Comparison of ENCODE assay signal across 8 cellular contexts in genomic region chr17:39231587-39232551, GRCh38. TPM values are rescaled to one million over a fixed set of nuclear protein-coding genes. Genes with fewer than 3 reads are reported as not detected.
DNase-seq lines count a peak whose midpoint lies in the region; ATAC-seq, FAIRE-seq and TF ChIP-seq lines count a peak whose summit lies in the region.

No MANE protein-coding gene starts in this region.

- no peaks in the 10 kb centered on the region for H3K9me3 Mint-ChIP-seq in T-helper 2 cell treated with Interferon-gamma antibody and Interleukin-4, amounts not matched to agents 5 μg/mL and 100 μg/mL, for 36 hours

- TF ChIP-seq EP300 in K562 (IDR thresholded peaks at IDR 0.05; ENCODE audit: low read length), result no peak

- no TSS peak for BruUV-seq in IMR-90 (replicated peaks; lab: Mats Ljungman, UMichigan)
- BruUV-seq in K562 (replicated peaks; lab: Mats Ljungman, UMichigan), result no TSS peak

- no peak overlapping the region for H4K5ac ChIP-seq in IMR-90 (ENCODE audit: low read depth, low read length)

- H2AK9ac ChIP-seq in IMR-90 (replicated peaks; ENCODE audit: low read depth, low read length, poor library complexity), result no peak overlapping the region

- peak overlapping the region; percentile 78 for H3K4me2 ChIP-seq in IMR-90 (ENCODE audit: low read depth, low read length)
- peak overlapping the region; percentile 59 for H3K4me2 ChIP-seq in K562 (ENCODE audit: insufficient read depth, low read length)

- intact Hi-C loops in IMR-90 (cut with micrococcal nuclease), result loop anchor here (2.0 to 10.0 kb wide), 2 partner anchors 25 to 167 kb away; no protein-coding TSS in a partner anchor
- intact Hi-C loops in K562 (cut with micrococcal nuclease), result loop anchor here (1.0 kb wide), 1 partner anchor 25 kb away; no protein-coding TSS in a partner anchor
- intact Hi-C loops in kidney (cut with DNase I), result no loop called here

- no peak overlapping the region for H4K8ac ChIP-seq in IMR-90 (ENCODE audit: low read depth in 2 of 2, low read length in 2 of 2)

- H3K27me3 Mint-ChIP-seq in T-helper 2 cell treated with Interferon-gamma antibody and Interleukin-4, amounts not matched to agents 5 μg/mL and 100 μg/mL, for 36 hours (ENCODE audit: low read depth), result peaks cover 29% of the 10 kb centered on the region

- H3K56ac ChIP-seq in IMR-90 (ENCODE audit: extremely low read depth, insufficient read depth, low read length), result no peak overlapping the region

- H2BK20ac ChIP-seq in IMR-90 (ENCODE audit: low read depth, low read length), result no peak overlapping the region

- H3K27me3 ChIP-seq in IMR-90 (ENCODE audit: control insufficient read depth, insufficient read depth, low read length) (peaks cover 9% of the 10 kb centered on the region), K562 (ENCODE audit: control insufficient read depth in 2 of 2, insufficient read depth in 2 of 2, low read length in 2 of 2) (no peaks in the 10 kb centered on the region; a peak in 1 of 5 replicates)

- peak; percentile 56 for DNase-seq in CD1c-positive myeloid dendritic cell (ENCODE audit: extremely low spot score)
- DNase-seq in IMR-90, result peak; percentile 26
- peak; percentile 31 for DNase-seq in T-helper 2 cell treated with Interferon-gamma antibody and Interleukin-4, amounts not matched to agents 5 μg/mL and 100 μg/mL, for 36 hours (ENCODE audit: low spot score)
- peak; percentile 66 to 81 (median 80) for DNase-seq in K562 (ENCODE audit: extremely low read depth in 1 of 4, low spot score in 3 of 4)
- DNase-seq in kidney, result peak; percentile 72
- peak; percentile 24 to 34 for DNase-seq in stimulated activated CD8-positive, alpha-beta memory T cell treated with anti-CD3 and anti-CD28 coated beads, Interleukin-15, amount 100 ng/mL, for 4 hours (ENCODE audit: low read depth in 2 of 2)

- no peaks in the 10 kb centered on the region for H3K79me2 ChIP-seq in K562 (ENCODE audit: control insufficient read depth, insufficient read depth, low read length)

- H4K91ac ChIP-seq in IMR-90 (ENCODE audit: insufficient read depth, low read depth, low read length), result no peak overlapping the region

- FAIRE-seq in K562 (lab: Jason Lieb, UNC), result peak; percentile 68
- FAIRE-seq in kidney (lab: Jason Lieb, UNC), result no peak

- peaks cover 9% of the 10 kb centered on the region for H3K4me1 Mint-ChIP-seq in T-helper 2 cell treated with Interferon-gamma antibody and Interleukin-4, amounts not matched to agents 5 μg/mL and 100 μg/mL, for 36 hours (ENCODE audit: low read depth)

- H3K4me3 Mint-ChIP-seq in T-helper 2 cell treated with Interferon-gamma antibody and Interleukin-4, amounts not matched to agents 5 μg/mL and 100 μg/mL, for 36 hours, result peak overlapping the region; percentile 2

- in situ Hi-C loops in IMR-90 (cut with MboI; ENCODE audit: low sequenced_read_pairs), result no loop called here
- in situ Hi-C loops in K562 (cut with MboI), result no loop called here

- peak; percentile 75 for TF ChIP-seq RAD21 in IMR-90 (IDR thresholded peaks at IDR 0.05; ENCODE audit: low read length)
- TF ChIP-seq RAD21 in K562 (CRISPR knock-in tag; conservative IDR thresholded peaks at IDR 0.05 in 1 of 2, IDR thresholded peaks at IDR 0.05 in 1 of 2), result peak; percentile 59 to 82; a peak in 3 of 4 replicates

- H2BK120ac ChIP-seq in IMR-90 (ENCODE audit: low read depth, low read length), result no peak overlapping the region

- H4K20me1 ChIP-seq in IMR-90 (ENCODE audit: insufficient read depth, low read length) (no peaks in the 10 kb centered on the region), K562 (replicated peaks; ENCODE audit: control insufficient read depth, insufficient read depth, low read length) (no peaks in the 10 kb centered on the region)

- no peak overlapping the region for H3K4ac ChIP-seq in IMR-90 (ENCODE audit: low read depth, low read length)

- TF ChIP-seq CTCF in IMR-90 (conservative IDR thresholded peaks at IDR 0.05; ENCODE audit: low read depth, low read length) (peak; percentile 74), K562 (IDR thresholded peaks at IDR 0.05 in 2 of 3, conservative IDR thresholded peaks at IDR 0.05 in 1 of 3; ENCODE audit: insufficient read depth in 2 of 3, low read depth in 1 of 3, low read length in 3 of 3) (peak; percentile 82 to 92 (median 85)), kidney (IDR thresholded peaks at IDR 0.05; ENCODE audit: borderline replicate concordance, extremely low read depth, insufficient read depth) (peak; percentile 51)

- 27% methylated on average over 8 of the region's 22 CpGs; no CpG with 5 or more reads in 1 of the 2 experiments for WGBS in IMR-90 (ENCODE audit: extremely low coverage in 2 of 2, insufficient read length in 1 of 2), 2 experiments
- WGBS in K562 (ENCODE audit: insufficient coverage, low coverage, missing lambda C conversion rate), result 14% methylated on average over 22 of the region's 22 CpGs

- no peak overlapping the region for H3K18ac ChIP-seq in IMR-90 (ENCODE audit: low read depth, low read length)

- H2BK5ac ChIP-seq in IMR-90 (ENCODE audit: low read depth, low read length, poor library complexity, severe bottlenecking), result no peak overlapping the region

- H3K9ac ChIP-seq in IMR-90 (ENCODE audit: low read depth, low read length), result no peak overlapping the region; the same call in 1 of the 2 replicates
- H3K9ac ChIP-seq in K562 (ENCODE audit: insufficient read depth in 1 of 2, low read depth in 2 of 2, low read length in 2 of 2), result peak overlapping the region in 1 of 2 experiments; percentile 65; a peak in 2 of 4 replicates
- no peak overlapping the region for H3K9ac ChIP-seq in kidney (ENCODE audit: low read length in 2 of 2)

- H3K4me1 ChIP-seq in IMR-90 (ENCODE audit: control insufficient read depth, insufficient read depth, low read length) (peaks cover 4% of the 10 kb centered on the region), K562 (replicated peaks in 1 of 2; ENCODE audit: control insufficient read depth in 2 of 2, insufficient read depth in 2 of 2, low read length in 2 of 2) (peaks cover 2 to 23% of the 10 kb centered on the region in 2 experiments; a peak in 4 of 5 replicates), kidney (ENCODE audit: control insufficient read depth in 1 of 2, insufficient read depth in 1 of 2, low read depth in 1 of 2, low read length in 2 of 2) (peaks cover 0 to 8% of the 10 kb centered on the region in 2 donors)

- CTCF ChIA-PET in IMR-90 (lab: Yijun Ruan, JAX), result interaction anchor here (0.7 to 1.6 kb wide), 7 partner anchors 13 to 249 kb away, joined by 3 to 8 read pairs (median 4); partner anchors contain the start of gene RPL19
- CTCF ChIA-PET in K562 (lab: Yijun Ruan, JAX; ENCODE audit: low intra/inter-chr PET ratio), result interaction anchor here (0.6 to 1.9 kb wide), 4 partner anchors 25 to 249 kb away, joined by 3 to 13 read pairs (median 3); no protein-coding TSS in a partner anchor

- H2AFZ ChIP-seq in IMR-90 (replicated peaks; ENCODE audit: low read length, poor library complexity) (peak overlapping the region; percentile 71), K562 (ENCODE audit: low read depth, low read length) (peak overlapping the region; percentile 44)

- H3K9me1 ChIP-seq in IMR-90 (ENCODE audit: insufficient read depth, low read length) (no peaks in the 10 kb centered on the region), K562 (ENCODE audit: control insufficient read depth, insufficient read depth, low read length) (no peaks in the 10 kb centered on the region)

- no peak overlapping the region for H3K27ac ChIP-seq in IMR-90 (ENCODE audit: insufficient read depth, low read length)
- H3K27ac ChIP-seq in K562 (ENCODE audit: extremely low read depth, low read depth, low read length), result no peak overlapping the region
- no peak overlapping the region for H3K27ac ChIP-seq in kidney (ENCODE audit: low read depth in 2 of 2, low read length in 2 of 2)

- H3K4me3 ChIP-seq in IMR-90 (ENCODE audit: insufficient read depth, low read depth, low read length) (no peak overlapping the region), K562 (no peak overlapping the region), kidney (ENCODE audit: low read length in 2 of 2) (no peak overlapping the region)

- H3K27ac Mint-ChIP-seq in T-helper 2 cell treated with Interferon-gamma antibody and Interleukin-4, amounts not matched to agents 5 μg/mL and 100 μg/mL, for 36 hours, result no peak overlapping the region

- H2BK15ac ChIP-seq in IMR-90 (ENCODE audit: low read depth, low read length), result no peak overlapping the region

- no peaks in the 10 kb centered on the region for H3K79me1 ChIP-seq in IMR-90 (ENCODE audit: low read depth in 1 of 2, low read length in 2 of 2)

- H3K14ac ChIP-seq in IMR-90 (replicated peaks; ENCODE audit: low read depth, low read length), result 0 out of 2 replicates have a peak overlapping the region, but pooled peaks have one; percentile 10

- 0 out of 2 replicates have a peak overlapping the region, but pooled peaks have one; percentile 10 for H2AK5ac ChIP-seq in IMR-90 (ENCODE audit: low read depth, low read length)

- ATAC-seq in IMR-90 (ENCODE audit: low read depth), result peak; percentile 90
- peak; percentile 87 for ATAC-seq in K562
- ATAC-seq in HG03571 (IDR thresholded peaks at IDR 0.05; ENCODE audit: unreplicated experiment), result no peak
- ATAC-seq in GM19455 (IDR thresholded peaks at IDR 0.05; ENCODE audit: unreplicated experiment), result no peak

- H3K36me3 ChIP-seq in IMR-90 (ENCODE audit: control insufficient read depth, insufficient read depth, low read length) (no peaks in the 10 kb centered on the region), K562 (ENCODE audit: control insufficient read depth, insufficient read depth, low read length) (no peaks in the 10 kb centered on the region), kidney (ENCODE audit: control insufficient read depth in 1 of 2, insufficient read depth in 2 of 2, low read length in 2 of 2) (no peaks in the 10 kb centered on the region)

- no peaks in the 10 kb centered on the region for H3K36me3 Mint-ChIP-seq in T-helper 2 cell treated with Interferon-gamma antibody and Interleukin-4, amounts not matched to agents 5 μg/mL and 100 μg/mL, for 36 hours (ENCODE audit: low read depth)

- H3K9me3 ChIP-seq in IMR-90 (ENCODE audit: control insufficient read depth, insufficient read depth, low read length), result no peaks in the 10 kb centered on the region
- no peaks in the 10 kb centered on the region for H3K9me3 ChIP-seq in K562 (replicated peaks; ENCODE audit: control insufficient read depth, insufficient read depth, low read depth, low read length)
- H3K9me3 ChIP-seq in kidney (ENCODE audit: control insufficient read depth in 1 of 2, low read length in 2 of 2), result no peaks in the 10 kb centered on the region

- TF ChIP-seq POLR2A in IMR-90 (IDR thresholded peaks at IDR 0.05; ENCODE audit: low read depth, low read length) (no peak), K562 (conservative IDR thresholded peaks at IDR 0.05) (no peak)

- POLR2A ChIA-PET in IMR-90 (lab: Charles Lee; ENCODE audit: unreplicated experiment), result no interaction called here
- POLR2A ChIA-PET in K562 (lab: Yijun Ruan, JAX), result interaction anchor here (0.6 to 1.3 kb wide), 3 partner anchors 10 to 271 kb away, joined by 3 to 4 read pairs (median 4); partner anchors contain the start of gene RPL19

- dilution Hi-C loops in IMR-90 (cut with HindIII; ENCODE audit: low sequenced_read_pairs, unreplicated experiment), result no loop called here

- 0 out of 2 replicates have a peak overlapping the region, but pooled peaks have one; percentile 6 for H3K23ac ChIP-seq in IMR-90 (ENCODE audit: low read depth, low read length)

RNA-seq across cellular contexts. Expression of gene STAC2, which starts 6.1 kb away (rescaled TPM):
- total RNA-seq in IMR-90 (2012; rRNA removed), result not detected in 2 replicates
- polyA plus RNA-seq in IMR-90 (2012; rRNA removed), result 0.02 and 0.03 TPM in 2 replicates
- polyA plus RNA-seq in IMR-90 (2012; cell fraction: cytosol; rRNA removed), result 0.01 and 0.02 TPM in 2 replicates
- polyA plus RNA-seq in IMR-90 (2012; cell fraction: nucleus; rRNA removed; ENCODE audit: low replicate concordance), result 0.02 and 0.08 TPM in 2 replicates
- total RNA-seq in K562 (2011; cell fraction: chromatin; rRNA removed; ENCODE audit: low replicate concordance), result not detected in 2 replicates
- total RNA-seq in K562 (2011; cell fraction: nucleolus; rRNA removed), result not detected in 2 replicates
- not detected in 2 replicates for total RNA-seq in K562 (2011; cell fraction: nucleoplasm; rRNA removed)
- total RNA-seq in K562 (2014; rRNA removed), result not detected in 2 replicates
- not detected in 2 replicates for total RNA-seq in K562 (2014; rRNA removed; fragmentation: Illumina TruSeq; extraction: Trizol)
- not detected in 2 replicates for total RNA-seq in K562 (2015; rRNA removed; fragmentation: Illumina TruSeq; extraction: Trizol)
- not detected in 2 replicates for total RNA-seq in K562 (2021)
- polyA plus RNA-seq in K562 (2011; rRNA removed), result not detected in 2 replicates
- polyA plus RNA-seq in K562 (2011; cell fraction: cytosol; rRNA removed), result not detected in 2 replicates
- polyA plus RNA-seq in K562 (2011; cell fraction: nucleus; rRNA removed), result not detected in 2 replicates
- not detected in 2 replicates for polyA plus RNA-seq in K562 (2012)
- polyA plus RNA-seq in K562 (2014; fragmentation: Illumina TruSeq; extraction: Trizol), result not detected in 2 replicates
- not detected for polyA plus RNA-seq in K562 (2014; fragmentation: Nextera tagmentation; extraction: Ambion mirVana)
- not detected in 2 replicates for polyA plus RNA-seq in K562 (2014; rRNA removed)
- polyA minus RNA-seq in K562 (2011; rRNA and poly(A)+ RNA removed), result not detected in 2 replicates
- polyA minus RNA-seq in K562 (2011; cell fraction: cytosol; rRNA and poly(A)+ RNA removed), result not detected in 2 replicates
- not detected in 2 replicates for polyA minus RNA-seq in K562 (2011; cell fraction: nucleus; rRNA and poly(A)+ RNA removed)
- total RNA-seq in kidney, result 15.3 TPM
- polyA plus RNA-seq in kidney (ENCODE audit: insufficient read depth, low read depth, low replicate concordance), result 18.9 TPM

RNA-seq across cellular contexts. Expression of gene RPL19, which starts 31.8 kb away (rescaled TPM):
- total RNA-seq in IMR-90 (2012; rRNA removed), result 2,298 and 2,466 TPM in 2 replicates
- 2,030 and 2,101 TPM in 2 replicates for polyA plus RNA-seq in IMR-90 (2012; rRNA removed)
- 3,418 and 5,498 TPM in 2 replicates for polyA plus RNA-seq in IMR-90 (2012; cell fraction: cytosol; rRNA removed)
- polyA plus RNA-seq in IMR-90 (2012; cell fraction: nucleus; rRNA removed; ENCODE audit: low replicate concordance), result 579 and 1,052 TPM in 2 replicates
- total RNA-seq in K562 (2011; cell fraction: chromatin; rRNA removed; ENCODE audit: low replicate concordance), result 162 and 216 TPM in 2 replicates
- 446 and 472 TPM in 2 replicates for total RNA-seq in K562 (2011; cell fraction: nucleolus; rRNA removed)
- total RNA-seq in K562 (2011; cell fraction: nucleoplasm; rRNA removed), result 512 and 741 TPM in 2 replicates
- 3,823 and 4,254 TPM in 2 replicates for total RNA-seq in K562 (2014; rRNA removed)
- total RNA-seq in K562 (2014; rRNA removed; fragmentation: Illumina TruSeq; extraction: Trizol), result 2,411 and 3,109 TPM in 2 replicates
- total RNA-seq in K562 (2015; rRNA removed; fragmentation: Illumina TruSeq; extraction: Trizol), result 3,681 and 3,727 TPM in 2 replicates
- total RNA-seq in K562 (2021), result 2,367 and 2,508 TPM in 2 replicates
- 1,550 and 2,263 TPM in 2 replicates for polyA plus RNA-seq in K562 (2011; rRNA removed)
- polyA plus RNA-seq in K562 (2011; cell fraction: cytosol; rRNA removed), result 1,909 and 2,489 TPM in 2 replicates
- 662 and 945 TPM in 2 replicates for polyA plus RNA-seq in K562 (2011; cell fraction: nucleus; rRNA removed)
- 2,279 and 3,326 TPM in 2 replicates for polyA plus RNA-seq in K562 (2012)
- polyA plus RNA-seq in K562 (2014; fragmentation: Illumina TruSeq; extraction: Trizol), result 4,063 and 4,614 TPM in 2 replicates
- polyA plus RNA-seq in K562 (2014; fragmentation: Nextera tagmentation; extraction: Ambion mirVana), result 1,000 to 10,000 TPM; 3,604 to 4,229 TPM
- 3,808 and 3,851 TPM in 2 replicates for polyA plus RNA-seq in K562 (2014; rRNA removed)
- 920 and 1,322 TPM in 2 replicates for polyA minus RNA-seq in K562 (2011; rRNA and poly(A)+ RNA removed)
- 617 and 787 TPM in 2 replicates for polyA minus RNA-seq in K562 (2011; cell fraction: cytosol; rRNA and poly(A)+ RNA removed)
- polyA minus RNA-seq in K562 (2011; cell fraction: nucleus; rRNA and poly(A)+ RNA removed), result 123 and 152 TPM in 2 replicates
- 1,460 TPM for total RNA-seq in kidney
- 2,512 TPM for polyA plus RNA-seq in kidney (ENCODE audit: insufficient read depth, low read depth, low replicate concordance)

RNA-seq across cellular contexts. Expression of gene CACNB1, which starts 34.4 kb away (rescaled TPM):
- total RNA-seq in IMR-90 (2012; rRNA removed) (2.5 TPM in 2 replicates), K562 (2014; rRNA removed) (2.2 and 3.7 TPM in 2 replicates), K562 (2014; rRNA removed; fragmentation: Illumina TruSeq; extraction: Trizol) (2.6 and 3.6 TPM in 2 replicates), K562 (2015; rRNA removed; fragmentation: Illumina TruSeq; extraction: Trizol) (1.7 and 2.0 TPM in 2 replicates), K562 (2021) (6.7 and 7.4 TPM in 2 replicates), kidney (9.9 TPM)
- polyA plus RNA-seq in IMR-90 (2012; rRNA removed) (7.3 and 8.6 TPM in 2 replicates), K562 (2011; rRNA removed) (3.0 and 3.2 TPM in 2 replicates), K562 (2014; fragmentation: Illumina TruSeq; extraction: Trizol) (3.0 and 3.6 TPM in 2 replicates), K562 (2014; fragmentation: Nextera tagmentation; extraction: Ambion mirVana) (under 1 TPM; 0.08 to 0.18 TPM), K562 (2014; rRNA removed) (3.7 and 4.6 TPM in 2 replicates), kidney (ENCODE audit: insufficient read depth, low read depth, low replicate concordance) (1.4 TPM)
- polyA plus RNA-seq in IMR-90 (2012; cell fraction: cytosol; rRNA removed), result 4.2 and 4.6 TPM in 2 replicates
- 46.8 and 65.5 TPM in 2 replicates for polyA plus RNA-seq in IMR-90 (2012; cell fraction: nucleus; rRNA removed; ENCODE audit: low replicate concordance)
- 38.1 and 87.3 TPM in 2 replicates for total RNA-seq in K562 (2011; cell fraction: chromatin; rRNA removed; ENCODE audit: low replicate concordance)
- total RNA-seq in K562 (2011; cell fraction: nucleolus; rRNA removed), result 39.5 and 41.0 TPM in 2 replicates
- total RNA-seq in K562 (2011; cell fraction: nucleoplasm; rRNA removed), result 40.0 and 54.4 TPM in 2 replicates
- polyA plus RNA-seq in K562 (2011; cell fraction: cytosol; rRNA removed), result 1.5 and 3.4 TPM in 2 replicates
- 10.8 and 29.9 TPM in 2 replicates for polyA plus RNA-seq in K562 (2011; cell fraction: nucleus; rRNA removed)
- 2.1 and 2.9 TPM in 2 replicates for polyA plus RNA-seq in K562 (2012)
- polyA minus RNA-seq in K562 (2011; rRNA and poly(A)+ RNA removed), result 8.4 and 16.2 TPM in 2 replicates
- 2.5 and 5.3 TPM in 2 replicates for polyA minus RNA-seq in K562 (2011; cell fraction: cytosol; rRNA and poly(A)+ RNA removed)
- polyA minus RNA-seq in K562 (2011; cell fraction: nucleus; rRNA and poly(A)+ RNA removed), result 8.2 and 16.4 TPM in 2 replicates

Comparison
In these comparisons a context has a peak if more than half of its experiments do, and no peak if none do; other contexts are left out.
1. DNase-seq: peak in every context shown above with its lines; median percentile 80 in K562; 72 in kidney; 56 in CD1c-positive myeloid dendritic cell; 31 in T-helper 2 cell treated with Interferon-gamma antibody and Interleukin-4, amounts not matched to agents 5 μg/mL and 100 μg/mL, for 36 hours; 29 in stimulated activated CD8-positive, alpha-beta memory T cell treated with anti-CD3 and anti-CD28 coated beads, Interleukin-15, amount 100 ng/mL, for 4 hours; 26 in IMR-90.
2. ATAC-seq: peak in IMR-90 (single experiment) and K562 (single experiment); none in HG03571 (single experiment) and GM19455 (single experiment).
3. RNA of gene STAC2, which starts 6.1 kb away (total RNA-seq): 15.3 TPM in kidney (single experiment); not detected in IMR-90 and not detected in K562; every median in the first group is over 10 times any median in the second.
4. Peak in every context shown above with its lines, with median percentiles within 50 percentile points of each other: CTCF ChIP-seq.